ENCODE assay signal across 35 cellular contexts in the genomic region with DNA sequence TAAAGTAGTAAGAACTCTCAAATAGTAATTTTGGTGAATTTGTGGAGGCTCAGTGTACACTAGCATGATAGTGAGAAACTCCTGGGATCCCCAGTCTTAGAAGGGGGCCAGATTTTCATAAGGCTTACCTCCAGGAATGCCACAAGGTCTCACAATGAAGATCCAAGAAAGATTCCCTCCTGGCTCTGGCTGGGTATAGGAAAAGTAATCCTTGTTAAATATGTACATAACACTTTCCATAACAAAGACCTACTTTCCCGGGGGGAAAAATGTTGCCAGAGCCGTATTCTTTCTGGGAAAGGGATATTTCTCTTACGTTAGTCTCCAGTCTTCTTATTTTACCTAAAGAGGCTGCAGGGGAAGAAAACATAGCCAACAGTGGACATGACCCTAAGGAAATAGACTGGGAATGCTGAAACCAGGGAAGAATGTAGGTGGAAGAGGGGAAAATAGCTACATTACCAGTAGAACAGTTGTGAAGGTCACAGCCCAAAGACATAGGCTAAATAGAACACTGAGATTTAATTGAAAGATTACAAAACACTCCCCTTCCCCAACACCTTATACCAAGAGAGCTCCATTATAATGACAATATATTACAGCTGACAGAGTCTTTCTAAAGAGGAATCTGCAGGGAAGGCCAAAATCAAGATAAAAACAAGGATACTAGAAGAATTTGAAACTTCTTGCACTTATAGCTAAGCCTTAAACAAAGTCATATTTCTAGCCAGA. TPM values are rescaled to one million over a fixed set of nuclear protein-coding genes. Genes with fewer than 3 reads are reported as not detected.
"Had no signal": no experiment of that assay in that cellular context is flagged by ENCODE, and none has a peak within 500 bp of the region (broad histone marks: within the 10 kb centered on the region; RNA-seq: fewer than 3 reads in every experiment).

No MANE protein-coding gene starts in this region.

- H3K4me1 ChIP-seq: adrenal gland, body of pancreas, breast epithelium had no signal

- H3K4me3 Mint-ChIP-seq: activated CD4-positive, alpha-beta memory T cell treated with anti-CD3 and anti-CD28 coated beads, Interleukin-2, amount 10 ng/mL, durations not matched to agents 7 days and 5 days; activated CD8-positive, alpha-beta memory T cell treated with anti-CD3 and anti-CD28 coated beads, Interleukin-2, amount 10 ng/mL, durations not matched to agents 7 days and 5 days; activated naive CD8-positive, alpha-beta T cell treated with anti-CD3 and anti-CD28 coated beads, Interleukin-2, amount 10 ng/mL, durations not matched to agents 7 days and 5 days; activated T-cell treated with anti-CD3 and anti-CD28 coated beads, Interleukin-2, amount 50 U/mL, for 72 hours; activated T-helper 17 cell treated with anti-CD3 and anti-CD28 coated beads, Interleukin-2, amount 50 U/mL, for 72 hours had no signal

- DNase-seq: activated CD4-positive, alpha-beta memory T cell treated with anti-CD3 and anti-CD28 coated beads, Interleukin-2, amount 10 ng/mL, durations not matched to agents 7 days and 5 days; activated CD4-positive, alpha-beta T cell treated with anti-CD3 and anti-CD28 coated beads for 1 hour; activated CD4-positive, alpha-beta T cell treated with anti-CD3 and anti-CD28 coated beads for 48 hours; activated CD4-positive, CD25-positive, alpha-beta regulatory T cell; activated CD8-positive, alpha-beta memory T cell treated with anti-CD3 and anti-CD28 coated beads for 24 hours; activated CD8-positive, alpha-beta memory T cell treated with anti-CD3 and anti-CD28 coated beads, Interleukin-2, amount 10 ng/mL, durations not matched to agents 7 days and 5 days; activated CD8-positive, alpha-beta memory T cell treated with anti-CD3 and anti-CD28 coated beads, Interleukin-2, amount 50 U/mL, for 48 hours; activated effector memory CD4-positive, alpha-beta T cell treated with anti-CD3 and anti-CD28 coated beads, Interleukin-2, amount 50 U/mL, for 16 hours; activated naive CD4-positive, alpha-beta T cell; activated naive CD4-positive, alpha-beta T cell treated with anti-CD3 and anti-CD28 coated beads, Interleukin-2, amount 50 U/mL, for 16 hours; activated naive CD8-positive, alpha-beta T cell treated with anti-CD3 and anti-CD28 coated beads, Interleukin-2, amount 10 ng/mL, durations not matched to agents 7 days and 5 days; activated T-cell treated with anti-CD3 and anti-CD28 coated beads, Interleukin-2, amount 50 U/mL, for 72 hours; adrenal gland; body of pancreas; MM.1S; MV-4-11; NCI-H1092; NCI-H1436 treated with DMSO at 0.1 percent for 48 hours; NCI-H1694 treated with DMSO at 0.1 percent for 48 hours; NCI-H2029; NCI-H345; NCI-H524 treated with DMSO at 0.1 percent for 48 hours; PC-3; SIG-M5; SW 1271; T-helper 1 cell; T-helper 2 cell; T-helper 9 cell had no signal

- H3K27ac Mint-ChIP-seq: activated CD4-positive, alpha-beta memory T cell treated with anti-CD3 and anti-CD28 coated beads, Interleukin-2, amount 10 ng/mL, durations not matched to agents 7 days and 5 days; activated CD8-positive, alpha-beta memory T cell treated with anti-CD3 and anti-CD28 coated beads, Interleukin-2, amount 10 ng/mL, durations not matched to agents 7 days and 5 days; activated naive CD8-positive, alpha-beta T cell treated with anti-CD3 and anti-CD28 coated beads, Interleukin-2, amount 10 ng/mL, durations not matched to agents 7 days and 5 days; activated T-cell treated with anti-CD3 and anti-CD28 coated beads, Interleukin-2, amount 50 U/mL, for 72 hours; activated T-helper 17 cell treated with anti-CD3 and anti-CD28 coated beads, Interleukin-2, amount 50 U/mL, for 72 hours had no signal

- H3K27ac ChIP-seq: adrenal gland, body of pancreas, breast epithelium, RWPE1, VCaP had no signal

- H3K9me3 ChIP-seq: body of pancreas had no signal

- H3K9me3 Mint-ChIP-seq: activated CD4-positive, alpha-beta memory T cell treated with anti-CD3 and anti-CD28 coated beads, Interleukin-2, amount 10 ng/mL, durations not matched to agents 7 days and 5 days had no signal

- H3K27me3 ChIP-seq: adrenal gland, body of pancreas, breast epithelium had no signal

- H3K36me3 ChIP-seq: adrenal gland, breast epithelium had no signal

- H3K27me3 Mint-ChIP-seq: activated naive CD8-positive, alpha-beta T cell treated with anti-CD3 and anti-CD28 coated beads, Interleukin-2, amount 10 ng/mL, durations not matched to agents 7 days and 5 days had no signal

- ATAC-seq: activated CD8-positive, alpha-beta memory T cell treated with anti-CD3 and anti-CD28 coated beads, Interleukin-2, amount 10 ng/mL, durations not matched to agents 7 days and 5 days; activated T-cell treated with anti-CD3 and anti-CD28 coated beads, Interleukin-2, amount 50 U/mL, for 72 hours; activated T-helper 17 cell treated with anti-CD3 and anti-CD28 coated beads, Interleukin-2, amount 50 U/mL, for 72 hours; body of pancreas; PC-3; Right ventricle myocardium inferior; SK-N-SH treated with all-trans-retinoic acid at 6 μM for 48 hours had no signal

- H3K4me3 ChIP-seq: adrenal gland, body of pancreas, breast epithelium had no signal

- H3K4me1 Mint-ChIP-seq: activated naive CD8-positive, alpha-beta T cell treated with anti-CD3 and anti-CD28 coated beads, Interleukin-2, amount 10 ng/mL, durations not matched to agents 7 days and 5 days had no signal

RNA-seq across cellular contexts. Expression of gene ISM1, which starts 34.9 kb away (rescaled TPM):
- total RNA-seq: activated CD4-positive, alpha-beta memory T cell treated with anti-CD3 and anti-CD28 coated beads, Interleukin-2, amount 10 ng/mL, durations not matched to agents 7 days and 5 days; NCI-H460; PC-3 had no signal
